In the genomic region with DNA sequence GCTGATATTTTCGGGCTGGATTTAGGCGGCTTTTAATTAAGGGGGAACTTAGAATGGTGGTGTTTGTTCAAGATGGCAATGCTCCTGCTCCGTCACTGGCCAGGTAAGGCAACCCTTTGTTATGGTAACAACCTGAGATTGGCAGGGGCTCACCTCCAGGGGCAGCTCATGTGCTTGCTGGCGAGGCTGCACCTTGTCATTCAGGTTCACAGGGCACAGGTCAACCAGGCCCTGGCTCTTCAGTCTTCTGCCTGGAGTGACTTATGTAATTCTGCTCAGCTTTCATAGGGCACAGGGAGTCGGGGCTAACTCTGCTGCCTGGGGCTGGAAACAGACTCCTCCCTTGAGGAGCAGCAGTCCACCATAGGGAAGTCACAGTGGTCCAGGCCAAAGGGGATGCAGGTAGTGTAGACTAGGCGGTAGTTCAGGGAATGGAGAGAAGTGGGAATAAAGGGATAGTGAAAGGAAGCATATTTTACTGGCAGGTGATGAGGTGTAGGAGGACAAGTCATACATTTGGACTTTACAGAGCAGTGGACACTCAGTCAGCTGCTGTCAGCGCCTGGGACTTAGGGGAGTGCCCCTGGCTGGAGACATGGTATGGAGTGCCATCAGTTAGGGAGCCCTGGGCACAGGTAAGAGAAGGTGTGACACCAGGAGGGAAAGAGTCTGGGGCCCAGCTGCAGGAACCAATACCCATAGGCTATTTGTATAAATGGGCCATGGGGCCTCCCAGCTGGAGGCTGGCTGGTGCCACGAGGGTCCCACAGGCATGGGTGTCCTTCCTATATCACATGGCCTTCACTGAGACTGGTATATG, we compare ENCODE assay signal across 10 cellular contexts. TPM values are rescaled to one million over a fixed set of nuclear protein-coding genes. Genes with fewer than 3 reads are reported as not detected.
A peak's percentile ranks its signal among the peaks of the same experiment; 100 is the strongest.
DNase-seq lines count a peak whose midpoint lies in the region; ATAC-seq and TF ChIP-seq lines count a peak whose summit lies in the region.
"Had no signal": no experiment of that assay in that cellular context is flagged by ENCODE, and none has a peak within 500 bp of the region (broad histone marks: within the 10 kb centered on the region; RNA-seq: fewer than 3 reads in every experiment).

No MANE protein-coding gene starts in this region.

- H3K9me3 ChIP-seq in iPS-20b (ENCODE audit: insufficient read depth, low read depth, low read length) (peaks cover 7% of the 10 kb centered on the region), heart left ventricle (no peaks in the 10 kb centered on the region)
- H3K9me3 ChIP-seq: left ventricle myocardium inferior had no signal

- H3K27ac Mint-ChIP-seq in activated naive CD4-positive, alpha-beta T cell treated with anti-CD3 and anti-CD28 coated beads, Interleukin-2, amount 50 U/mL, for 24 hours, result peak overlapping the region; percentile 94
- H3K27ac Mint-ChIP-seq in WTC11 (no peak overlapping the region; the same call in 1 of the 2 replicates), type B pancreatic cell (peak overlapping the region; percentile 96)

- H3K36me3 ChIP-seq in iPS-20b (ENCODE audit: insufficient read depth, low read depth, low read length) (peaks cover 30% of the 10 kb centered on the region), heart left ventricle (peaks cover 0 to 20% (median 14%) of the 10 kb centered on the region in 9 donors)

- no peak overlapping the region for H3K27ac ChIP-seq in iPS-20b (ENCODE audit: low read length)
- no peak overlapping the region for H3K27ac ChIP-seq in heart left ventricle

- POLR2A ChIA-PET in WTC11 (lab: Charles Lee), result interaction anchor here (2.1 to 3.1 kb wide), 2 partner anchors 21 to 35 kb away, joined by 13 to 27 read pairs; a partner anchor contains a TSS

- 75 to 92% (median 86%) methylated on average over 7 to 8 of the region's 8 CpGs for WGBS in heart left ventricle, 4 donors

- H3K4me3 Mint-ChIP-seq in activated naive CD4-positive, alpha-beta T cell treated with anti-CD3 and anti-CD28 coated beads, Interleukin-2, amount 50 U/mL, for 24 hours, result peak overlapping the region; percentile 93
- peak overlapping the region; percentile 92 for H3K4me3 Mint-ChIP-seq in WTC11
- H3K4me3 Mint-ChIP-seq in type B pancreatic cell, result peak overlapping the region; percentile 95

- no peaks in the 10 kb centered on the region for H3K27me3 Mint-ChIP-seq in activated naive CD4-positive, alpha-beta T cell treated with anti-CD3 and anti-CD28 coated beads, Interleukin-2, amount 50 U/mL, for 24 hours
- H3K27me3 Mint-ChIP-seq in WTC11 (ENCODE audit: low read depth) (peaks cover 16% of the 10 kb centered on the region), type B pancreatic cell (no peaks in the 10 kb centered on the region)

- no peak overlapping the region for H3K9ac ChIP-seq in iPS-20b (ENCODE audit: low read depth, low read length)

- DNase-seq in activated naive CD4-positive, alpha-beta T cell treated with Interleukin-2 at 50 U/mL for 16 hours, result no peak
- DNase-seq in WTC11 (ENCODE audit: low spot score) (no peak), type B pancreatic cell (ENCODE audit: extremely low spot score, unreplicated experiment) (no peak), heart left ventricle (no peak), activated gamma-delta T cell treated with Interleukin-2 at 50 U/mL for 16 hours (no peak)
- DNase-seq: left ventricle myocardium inferior, MV-4-11 had no signal

- H3K9me3 Mint-ChIP-seq in activated naive CD4-positive, alpha-beta T cell treated with anti-CD3 and anti-CD28 coated beads, Interleukin-2, amount 50 U/mL, for 24 hours, result no peaks in the 10 kb centered on the region
- H3K9me3 Mint-ChIP-seq in WTC11 (peaks cover 27% of the 10 kb centered on the region), type B pancreatic cell (no peaks in the 10 kb centered on the region)

- intact Hi-C loops in heart left ventricle (cut with DNase I), result no loop called here

- TF ChIP-seq POLR2A in heart left ventricle (IDR thresholded peaks at IDR 0.05), result no peak

- peaks cover 11% of the 10 kb centered on the region for H3K36me3 Mint-ChIP-seq in activated naive CD4-positive, alpha-beta T cell treated with anti-CD3 and anti-CD28 coated beads, Interleukin-2, amount 50 U/mL, for 24 hours
- H3K36me3 Mint-ChIP-seq in WTC11 (peaks cover 56% of the 10 kb centered on the region), type B pancreatic cell (peaks cover 8% of the 10 kb centered on the region)

- H3K4me1 ChIP-seq in iPS-20b (ENCODE audit: insufficient read depth, low read length) (peaks cover 17% of the 10 kb centered on the region), heart left ventricle (peaks cover 0 to 36% (median 22%) of the 10 kb centered on the region in 12 donors)

- CTCF ChIA-PET in WTC11 (lab: Charles Lee), result interaction anchor here (0.7 to 2.2 kb wide), 14 partner anchors 11 to 122 kb away, joined by 4 to 45 read pairs (median 12); a partner anchor contains a TSS

- ATAC-seq in WTC11, result no peak
- ATAC-seq in heart left ventricle, result no peak
- no peak for ATAC-seq in HG03025 (IDR thresholded peaks at IDR 0.05; ENCODE audit: low FRiP score, unreplicated experiment)

- H3K27me3 ChIP-seq in iPS-20b (ENCODE audit: insufficient read depth, low read length), result no peaks in the 10 kb centered on the region
- H3K27me3 ChIP-seq in heart left ventricle, result no peaks in the 10 kb centered on the region

- H3K4me1 Mint-ChIP-seq in activated naive CD4-positive, alpha-beta T cell treated with anti-CD3 and anti-CD28 coated beads, Interleukin-2, amount 50 U/mL, for 24 hours, result peaks cover 25% of the 10 kb centered on the region
- H3K4me1 Mint-ChIP-seq in WTC11 (peaks cover 47% of the 10 kb centered on the region), type B pancreatic cell (ENCODE audit: unreplicated experiment) (peaks cover 6% of the 10 kb centered on the region)

- H3K4me3 ChIP-seq in iPS-20b (ENCODE audit: low read length) (peak overlapping the region; percentile 92; the same call in 1 of the 2 replicates), heart left ventricle (no peak overlapping the region)

- TF ChIP-seq CTCF in WTC11 (IDR thresholded peaks at IDR 0.05) (no peak), type B pancreatic cell (conservative IDR thresholded peaks at IDR 0.05) (no peak), heart left ventricle (IDR thresholded peaks at IDR 0.05) (no peak)

TF ChIP-seq in WTC11, 78 proteins besides CTCF, POLR2A, EP300 and RAD21 (continues in another document):
- TF ChIP-seq, protein P1, sequence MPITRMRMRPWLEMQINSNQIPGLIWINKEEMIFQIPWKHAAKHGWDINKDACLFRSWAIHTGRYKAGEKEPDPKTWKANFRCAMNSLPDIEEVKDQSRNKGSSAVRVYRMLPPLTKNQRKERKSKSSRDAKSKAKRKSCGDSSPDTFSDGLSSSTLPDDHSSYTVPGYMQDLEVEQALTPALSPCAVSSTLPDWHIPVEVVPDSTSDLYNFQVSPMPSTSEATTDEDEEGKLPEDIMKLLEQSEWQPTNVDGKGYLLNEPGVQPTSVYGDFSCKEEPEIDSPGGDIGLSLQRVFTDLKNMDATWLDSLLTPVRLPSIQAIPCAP (CRISPR knock-in tag; IDR thresholded peaks at IDR 0.05), result no peak
- TF ChIP-seq, protein P2, sequence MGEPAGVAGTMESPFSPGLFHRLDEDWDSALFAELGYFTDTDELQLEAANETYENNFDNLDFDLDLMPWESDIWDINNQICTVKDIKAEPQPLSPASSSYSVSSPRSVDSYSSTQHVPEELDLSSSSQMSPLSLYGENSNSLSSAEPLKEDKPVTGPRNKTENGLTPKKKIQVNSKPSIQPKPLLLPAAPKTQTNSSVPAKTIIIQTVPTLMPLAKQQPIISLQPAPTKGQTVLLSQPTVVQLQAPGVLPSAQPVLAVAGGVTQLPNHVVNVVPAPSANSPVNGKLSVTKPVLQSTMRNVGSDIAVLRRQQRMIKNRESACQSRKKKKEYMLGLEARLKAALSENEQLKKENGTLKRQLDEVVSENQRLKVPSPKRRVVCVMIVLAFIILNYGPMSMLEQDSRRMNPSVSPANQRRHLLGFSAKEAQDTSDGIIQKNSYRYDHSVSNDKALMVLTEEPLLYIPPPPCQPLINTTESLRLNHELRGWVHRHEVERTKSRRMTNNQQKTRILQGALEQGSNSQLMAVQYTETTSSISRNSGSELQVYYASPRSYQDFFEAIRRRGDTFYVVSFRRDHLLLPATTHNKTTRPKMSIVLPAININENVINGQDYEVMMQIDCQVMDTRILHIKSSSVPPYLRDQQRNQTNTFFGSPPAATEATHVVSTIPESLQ (CRISPR knock-in tag; IDR thresholded peaks at IDR 0.05), result no peak

RNA-seq across cellular contexts. Expression of a gene that starts 1.3 kb away (rescaled TPM):
- total RNA-seq in WTC11 (2021) (1,424 to 1,978 TPM (median 1,885 TPM) in 3 replicates), type B pancreatic cell (ENCODE audit: low replicate concordance) (436 and 570 TPM in 2 replicates), heart left ventricle (100 to 1,000 TPM; 192 to 383 (median 229) TPM)
- polyA plus RNA-seq in heart left ventricle, result 100 to 1,000 TPM; 339 to 503 TPM

RNA-seq across cellular contexts. Expression of a gene that starts 35.2 kb away (rescaled TPM):
- total RNA-seq in WTC11 (2021) (17.2 to 21.1 TPM (median 19.9 TPM) in 3 replicates), type B pancreatic cell (ENCODE audit: low replicate concordance) (19.6 and 32.1 TPM in 2 replicates), heart left ventricle (10 to 100 TPM; 13.0 to 31.2 (median 18.7) TPM)
- polyA plus RNA-seq in heart left ventricle, result 10 to 100 TPM in 1 of 2 donors, 1 to 10 TPM in 1; 8.7 to 30.4 TPM

RNA-seq across cellular contexts. Expression of a gene that starts 54.0 kb away (rescaled TPM):
- total RNA-seq in WTC11 (2021) (10.9 to 12.5 TPM (median 11.3 TPM) in 3 replicates), type B pancreatic cell (ENCODE audit: low replicate concordance) (2.6 and 9.5 TPM in 2 replicates), heart left ventricle (1 to 10 TPM in 7 of 9 donors, under 1 TPM in 2; 0.24 to 2.8 (median 1.7) TPM)
- 10 to 100 TPM in 1 of 2 donors, 1 to 10 TPM in 1; 1.4 to 12.7 TPM for polyA plus RNA-seq in heart left ventricle
